1 cellular context compared by ENCODE assay signal in the genomic region with DNA sequence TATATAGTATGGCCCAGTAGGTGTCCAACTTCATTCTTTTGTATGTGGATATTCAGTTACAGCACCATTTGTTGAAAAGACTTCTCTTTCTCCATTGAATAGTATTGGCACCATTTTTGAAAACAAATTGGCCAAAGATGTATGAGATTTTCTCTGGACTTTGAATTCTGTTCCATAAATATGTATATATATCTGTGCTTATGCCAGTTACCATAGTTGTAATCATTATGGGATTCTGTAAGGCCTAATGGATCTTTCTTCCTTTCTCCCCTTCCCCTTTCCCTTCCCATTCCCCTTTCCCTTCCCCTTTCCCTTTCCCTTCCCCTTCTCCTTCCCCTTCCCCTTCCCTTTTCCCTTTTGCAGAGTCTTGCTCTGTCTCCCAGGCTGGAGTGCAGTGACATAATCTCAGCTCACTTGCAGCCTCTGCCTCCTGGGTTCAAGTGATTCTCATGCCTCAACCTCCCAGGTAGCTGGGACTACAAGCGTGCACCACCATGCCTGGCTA.
TF ChIP-seq lines count a peak whose summit lies in the region.

No MANE protein-coding gene starts in this region.

TF ChIP-seq in HepG2, 621 proteins besides CTCF, POLR2A, EP300 and RAD21 (continued from another document):
- TF ChIP-seq, protein P1, sequence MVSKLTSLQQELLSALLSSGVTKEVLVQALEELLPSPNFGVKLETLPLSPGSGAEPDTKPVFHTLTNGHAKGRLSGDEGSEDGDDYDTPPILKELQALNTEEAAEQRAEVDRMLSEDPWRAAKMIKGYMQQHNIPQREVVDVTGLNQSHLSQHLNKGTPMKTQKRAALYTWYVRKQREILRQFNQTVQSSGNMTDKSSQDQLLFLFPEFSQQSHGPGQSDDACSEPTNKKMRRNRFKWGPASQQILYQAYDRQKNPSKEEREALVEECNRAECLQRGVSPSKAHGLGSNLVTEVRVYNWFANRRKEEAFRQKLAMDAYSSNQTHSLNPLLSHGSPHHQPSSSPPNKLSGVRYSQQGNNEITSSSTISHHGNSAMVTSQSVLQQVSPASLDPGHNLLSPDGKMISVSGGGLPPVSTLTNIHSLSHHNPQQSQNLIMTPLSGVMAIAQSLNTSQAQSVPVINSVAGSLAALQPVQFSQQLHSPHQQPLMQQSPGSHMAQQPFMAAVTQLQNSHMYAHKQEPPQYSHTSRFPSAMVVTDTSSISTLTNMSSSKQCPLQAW (CRISPR knock-in tag; IDR thresholded peaks at IDR 0.05), result 0 out of 2 replicates have a peak, but pooled peaks have one; percentile 46
- TF ChIP-seq HCFC1 (IDR thresholded peaks at IDR 0.05; ENCODE audit: low read depth, low read length) (no peak), HNRNPK (IDR thresholded peaks at IDR 0.05; ENCODE audit: low read depth, low read length, poor library complexity, severe bottlenecking) (peak; percentile 97), KDM3A (CRISPR knock-in tag; IDR thresholded peaks at IDR 0.05; ENCODE audit: low read depth) (no peak), POLR2G (IDR thresholded peaks at IDR 0.05; ENCODE audit: low read depth, low read length) (0 out of 2 replicates have a peak, but pooled peaks have one; percentile 37), NONO (IDR thresholded peaks at IDR 0.05) (0 out of 2 replicates have a peak, but pooled peaks have one; percentile 49), NONO (CRISPR knock-in tag; conservative IDR thresholded peaks at IDR 0.05) (no peak), RBM22 (optimal IDR thresholded peaks at IDR 0.05; ENCODE audit: low read length) (peak; percentile 42)
